ENCODE assay signal across 8 cellular contexts in genomic region chr17:38824899-38825761, GRCh38. TPM values are rescaled to one million over a fixed set of nuclear protein-coding genes. Genes with fewer than 3 reads are reported as not detected.
DNase-seq lines count a peak whose midpoint lies in the region; ATAC-seq and TF ChIP-seq lines count a peak whose summit lies in the region.

Gene CWC25 (minus strand): TSS chr17:38825321. CDS start chr17:38825183, 138 bp downstream.

- H3K27ac ChIP-seq in BLaER1 (peak within 1 kb of the TSS; percentile 94), right lobe of liver (peak within 1 kb of the TSS; percentile 91 to 99 (median 95))

- intact Hi-C loops in activated CD4-positive, alpha-beta memory T cell treated with anti-CD3 and anti-CD28 coated beads for 36 hours (cut with micrococcal nuclease): loop anchor here (1.0 kb wide), 4 partner anchors 25 to 73 kb away; partner anchors contain the start of gene RPL23
- intact Hi-C loops in right lobe of liver (cut with DNase I): no loop called here

- CTCF ChIA-PET in activated CD4-positive, alpha-beta memory T cell treated with anti-CD3 and anti-CD28 coated beads for 36 hours (lab: Charles Lee): interaction anchor here (1.3 to 2.1 kb wide), 2 partner anchors 28 to 340 kb away, joined by 3 to 6 read pairs; partner anchors contain the start of gene RPL23

- H3K4me1 ChIP-seq in BLaER1 (peaks cover 21% of the 10 kb centered on the region), right lobe of liver (peaks cover 0 to 15% (median 7%) of the 10 kb centered on the region in 4 donors)

- TF ChIP-seq POLR2A in right lobe of liver (IDR thresholded peaks at IDR 0.05): peak; percentile 81

- WGBS in right lobe of liver (ENCODE audit: insufficient coverage, low coverage, low lambda C conversion rate, missing lambda C conversion rate): 2% methylated on average over 48 of the region's 55 CpGs

- H3K36me3 ChIP-seq in BLaER1 (peaks cover 27% of the 10 kb centered on the region), right lobe of liver (peaks cover 0 to 10% (median 4%) of the 10 kb centered on the region in 4 donors)

- H3K4me1 Mint-ChIP-seq in activated CD4-positive, alpha-beta memory T cell treated with anti-CD3 and anti-CD28 coated beads for 36 hours (ENCODE audit: low read depth): peaks cover 26% of the 10 kb centered on the region

- peak within 1 kb of the TSS; percentile 98 for H3K4me3 Mint-ChIP-seq in activated CD4-positive, alpha-beta memory T cell treated with anti-CD3 and anti-CD28 coated beads for 36 hours

- DNase-seq in HK-2 (ENCODE audit: unreplicated experiment) (peak; percentile 96), NCI-H82 treated with DMSO at 0.1 percent for 48 hours (lab: John Stamatoyannopoulos, UW; ENCODE audit: unreplicated experiment) (peak; percentile 87), dermis microvascular lymphatic vessel endothelial cell (ENCODE audit: low read depth in 2 of 2) (peak; percentile 94 to 95), right lobe of liver (peak; percentile 87 to 93 (median 93))
- DNase-seq in activated CD4-positive, alpha-beta memory T cell treated with anti-CD3 and anti-CD28 coated beads for 36 hours: peak; percentile 98
- DNase-seq in stimulated activated CD4-positive, alpha-beta T cell treated with anti-CD3 and anti-CD28 coated beads, Interleukin-4, amount 100 ng/mL, for 24 hours: peak; percentile 95

- POLR2A ChIA-PET in activated CD4-positive, alpha-beta memory T cell treated with anti-CD3 and anti-CD28 coated beads for 36 hours (lab: Charles Lee): interaction anchor here (0.6 to 3.5 kb wide), 11 partner anchors 11 to 328 kb away, joined by 3 to 33 read pairs (median 4); partner anchors contain the start of genes LASP1, PSMB3 and RPL23

- H3K27ac Mint-ChIP-seq in activated CD4-positive, alpha-beta memory T cell treated with anti-CD3 and anti-CD28 coated beads for 36 hours: peak within 1 kb of the TSS; percentile 99

- H3K4me2 ChIP-seq in BLaER1: peak within 1 kb of the TSS; percentile 96

- peaks cover 43% of the 10 kb centered on the region for H4K20me1 ChIP-seq in BLaER1

- H3K27me3 Mint-ChIP-seq in activated CD4-positive, alpha-beta memory T cell treated with anti-CD3 and anti-CD28 coated beads for 36 hours: no peaks in the 10 kb centered on the region

- no peak for TF ChIP-seq CTCF in right lobe of liver (IDR thresholded peaks at IDR 0.05)

- H3K27me3 ChIP-seq in BLaER1: no peaks in the 10 kb centered on the region
- H3K27me3 ChIP-seq in right lobe of liver: no peaks in the 10 kb centered on the region

- peaks cover 13% of the 10 kb centered on the region for H3K36me3 Mint-ChIP-seq in activated CD4-positive, alpha-beta memory T cell treated with anti-CD3 and anti-CD28 coated beads for 36 hours

- H3K4me3 ChIP-seq in BLaER1 (peak within 1 kb of the TSS; percentile 85), right lobe of liver (peak within 1 kb of the TSS; percentile 63 to 86 (median 68))

- ATAC-seq in GM19395 (IDR thresholded peaks at IDR 0.05; ENCODE audit: unreplicated experiment): peak; percentile 76
- ATAC-seq in right lobe of liver: peak; percentile 87 to 93 (median 92)

- no peaks in the 10 kb centered on the region for H3K9me3 Mint-ChIP-seq in activated CD4-positive, alpha-beta memory T cell treated with anti-CD3 and anti-CD28 coated beads for 36 hours

- H3K9me3 ChIP-seq in BLaER1 (no peaks in the 10 kb centered on the region), right lobe of liver (no peaks in the 10 kb centered on the region)

- peak within 1 kb of the TSS; percentile 87 for H3K9ac ChIP-seq in BLaER1

RNA-seq across cellular contexts. Expression of gene CWC25, which starts in this region (rescaled TPM):
- 10 to 100 TPM; 21.1 to 21.5 TPM for total RNA-seq in activated CD4-positive, alpha-beta memory T cell treated with anti-CD3 and anti-CD28 coated beads for 36 hours
- 5.8 and 8.7 TPM in 2 replicates for total RNA-seq in dermis microvascular lymphatic vessel endothelial cell
- total RNA-seq in right lobe of liver: 10 to 100 TPM in 2 of 6 experiments, 1 to 10 TPM in 4; 6.8 to 13.1 (median 9.2) TPM

Comparison
In these comparisons a context has a peak if more than half of its experiments do, and no peak if none do; other contexts are left out.
1. Peak in every context shown above with its lines: DNase-seq, ATAC-seq, H3K4me3 ChIP-seq and H3K27ac ChIP-seq.